In genomic region chr6:26659042-26659359, GRCh38 we compare ENCODE assay signal across 8 cellular contexts. TPM values are rescaled to one million over a fixed set of nuclear protein-coding genes. Genes with fewer than 3 reads are reported as not detected.
DNase-seq lines count a peak whose midpoint lies in the region; ATAC-seq and TF ChIP-seq lines count a peak whose summit lies in the region.

No MANE protein-coding gene starts in this region.

- TF ChIP-seq POLR2A in breast epithelium (IDR thresholded peaks at IDR 0.05) (no peak), uterus (IDR thresholded peaks at IDR 0.05) (no peak)

- no peak overlapping the region for H2BK5ac ChIP-seq in mesendoderm (ENCODE audit: low read length)

- peaks cover 5% of the 10 kb centered on the region for H3K79me2 ChIP-seq in mesendoderm (ENCODE audit: control insufficient read depth, insufficient read depth, low read length)

- peak overlapping the region; percentile 69 for H3K4me2 ChIP-seq in mesendoderm (ENCODE audit: low read length)

- H3K27ac ChIP-seq in heart right ventricle (peak overlapping the region; percentile 37 to 91 (median 87)), breast epithelium (peak overlapping the region; percentile 75 to 84), mesendoderm (ENCODE audit: low read depth, low read length) (no peak overlapping the region), uterus (peak overlapping the region; percentile 85 to 91)

- peak overlapping the region; percentile 53 to 92 (median 68) for H3K4me3 ChIP-seq in heart right ventricle
- H3K4me3 ChIP-seq in breast epithelium, result peak overlapping the region; percentile 57 to 80 (median 62)
- peak overlapping the region; percentile 94 for H3K4me3 ChIP-seq in mesendoderm (ENCODE audit: low read length)
- H3K4me3 ChIP-seq in uterus, result peak overlapping the region; percentile 84 to 92

- no peak overlapping the region for H2BK15ac ChIP-seq in mesendoderm (replicated peaks; ENCODE audit: low read depth)

- 0 to 2% methylated on average over 7 of the region's 7 CpGs for WGBS in heart right ventricle, 2 donors
- WGBS in mesendoderm (ENCODE audit: extremely low coverage, insufficient coverage, low lambda C conversion rate), result no CpG with 5 or more reads among the region's 7 CpGs

- H2AK5ac ChIP-seq in mesendoderm (ENCODE audit: low read length), result no peak overlapping the region

- peaks cover 6 to 33% (median 24%) of the 10 kb centered on the region in 9 donors for H3K4me1 ChIP-seq in heart right ventricle
- peaks cover 0 to 7% of the 10 kb centered on the region in 2 donors for H3K4me1 ChIP-seq in breast epithelium
- H3K4me1 ChIP-seq in mesendoderm (ENCODE audit: control insufficient read depth, low read depth, low read length), result no peaks in the 10 kb centered on the region
- H3K4me1 ChIP-seq in uterus, result no peaks in the 10 kb centered on the region

- no peak overlapping the region for H2BK120ac ChIP-seq in mesendoderm (ENCODE audit: low read depth, low read length)

- TF ChIP-seq CTCF in heart right ventricle (IDR thresholded peaks at IDR 0.05), result no peak
- TF ChIP-seq CTCF in breast epithelium (IDR thresholded peaks at IDR 0.05), result no peak
- no peak for TF ChIP-seq CTCF in uterus (IDR thresholded peaks at IDR 0.05)

- peak overlapping the region; percentile 32 for H3K18ac ChIP-seq in mesendoderm (ENCODE audit: low read length)

- H3K23ac ChIP-seq in mesendoderm (ENCODE audit: low read length), result no peak overlapping the region

- H3K4ac ChIP-seq in mesendoderm (ENCODE audit: low read depth, low read length), result no peak overlapping the region

- intact Hi-C loops in heart right ventricle (cut with DNase I), result loop anchor here in 1 of 10 donors (2.0 kb wide), 1 partner anchor 62 kb away; the partner anchor contains the start of gene ABT1
- intact Hi-C loops in cardiac septum (cut with DNase I), result no loop called here
- intact Hi-C loops in breast epithelium (cut with DNase I; ENCODE audit: low total_unique reads), result no loop called here
- intact Hi-C loops in uterus (cut with DNase I; ENCODE audit: low total_unique reads), result no loop called here

- no peak overlapping the region for H4K8ac ChIP-seq in mesendoderm (ENCODE audit: low read depth, low read length)

- H3K56ac ChIP-seq in mesendoderm (ENCODE audit: low read length), result peak overlapping the region; percentile 87

- H3K36me3 ChIP-seq in heart right ventricle (peaks cover 0 to 35% (median 3%) of the 10 kb centered on the region in 9 donors), breast epithelium (peaks cover 5% of the 10 kb centered on the region), mesendoderm (ENCODE audit: control insufficient read depth, insufficient read depth, low read length) (no peaks in the 10 kb centered on the region), uterus (no peaks in the 10 kb centered on the region)

- no peak for DNase-seq in heart right ventricle
- DNase-seq in cardiac septum (ENCODE audit: low spot score), result no peak
- no peak for DNase-seq in breast epithelium (ENCODE audit: low spot score in 2 of 2)
- DNase-seq in mesendoderm, result peak; percentile 23
- no peak for DNase-seq in uterus
- no peak for DNase-seq in GM19240 (ENCODE audit: insufficient read length, low spot score)

- no peak overlapping the region for H4K5ac ChIP-seq in mesendoderm (ENCODE audit: low read length)

- peak overlapping the region; percentile 96 for H3K9ac ChIP-seq in mesendoderm (ENCODE audit: low read length)

- H3K27me3 ChIP-seq in heart right ventricle (peaks cover 0 to 24% (median 8%) of the 10 kb centered on the region in 7 donors), breast epithelium (peaks cover 0 to 2% of the 10 kb centered on the region in 2 donors), mesendoderm (ENCODE audit: insufficient read depth, low read length, poor library complexity) (no peaks in the 10 kb centered on the region), uterus (no peaks in the 10 kb centered on the region)

- no peak for ATAC-seq in heart right ventricle
- no peak for ATAC-seq in GM21786 (IDR thresholded peaks at IDR 0.05; ENCODE audit: unreplicated experiment)
- ATAC-seq in GM18498 (IDR thresholded peaks at IDR 0.05; ENCODE audit: unreplicated experiment), result no peak

- H3K9me3 ChIP-seq in heart right ventricle (no peaks in the 10 kb centered on the region), breast epithelium (no peaks in the 10 kb centered on the region), uterus (no peaks in the 10 kb centered on the region)

- peaks cover 3% of the 10 kb centered on the region for H3K79me1 ChIP-seq in mesendoderm (ENCODE audit: low read length)

RNA-seq across cellular contexts. Expression of gene ZNF322, which starts 0.5 kb away (rescaled TPM):
- 10 to 100 TPM in 9 of 10 donors, 1 to 10 TPM in 1; 9.5 to 14.5 (median 13.0) TPM for total RNA-seq in heart right ventricle
- 1 to 10 TPM; 4.0 to 5.7 TPM for polyA plus RNA-seq in heart right ventricle
- 15.3 TPM for total RNA-seq in cardiac septum
- 10 to 100 TPM; 12.6 to 28.5 (median 16.4) TPM for total RNA-seq in breast epithelium
- 7.4 TPM for polyA plus RNA-seq in mesendoderm (2013, experiment 1 of 2)
- polyA plus RNA-seq in mesendoderm (2013, experiment 2 of 2), result 7.7 TPM
- 100 to 1,000 TPM in 1 of 4 donors, 10 to 100 TPM in 3; 38.7 to 184 (median 61.5) TPM for total RNA-seq in uterus
